1 cellular context compared by ENCODE assay signal in the genomic region with DNA sequence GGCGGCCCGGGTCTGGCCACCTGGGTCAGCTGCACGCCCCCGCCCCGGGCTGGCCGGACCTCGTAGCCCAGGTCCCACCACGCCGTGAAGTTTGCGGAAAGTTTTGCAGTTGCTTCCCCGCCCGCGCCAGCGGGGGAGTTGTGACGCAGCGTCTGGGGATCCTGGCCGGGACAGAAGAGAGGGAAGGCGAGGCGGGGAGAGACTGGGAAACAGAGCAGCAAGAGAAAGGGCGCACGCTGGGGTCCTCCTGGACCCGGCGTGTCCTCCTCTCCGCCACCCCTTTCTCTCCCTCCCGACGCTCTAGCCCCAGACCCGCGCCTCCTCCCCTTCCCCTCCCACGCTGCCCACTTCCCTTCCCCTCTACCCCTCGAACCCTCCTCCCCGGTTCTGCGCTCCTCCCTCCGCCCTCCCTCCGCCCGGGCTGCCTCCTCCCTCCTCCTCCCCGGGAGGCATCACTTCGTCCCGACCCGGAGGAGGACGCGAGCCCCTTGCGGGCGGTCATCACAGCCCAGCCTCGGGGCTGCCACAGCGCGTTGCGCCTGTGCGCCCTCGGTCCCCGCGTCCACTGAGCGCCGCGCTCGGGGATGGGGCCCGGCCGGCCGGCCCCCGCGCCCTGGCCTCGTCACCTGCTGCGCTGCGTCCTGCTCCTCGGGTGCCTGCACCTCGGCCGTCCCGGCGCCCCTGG.
TF ChIP-seq lines count a peak whose summit lies in the region.

A gene with protein sequence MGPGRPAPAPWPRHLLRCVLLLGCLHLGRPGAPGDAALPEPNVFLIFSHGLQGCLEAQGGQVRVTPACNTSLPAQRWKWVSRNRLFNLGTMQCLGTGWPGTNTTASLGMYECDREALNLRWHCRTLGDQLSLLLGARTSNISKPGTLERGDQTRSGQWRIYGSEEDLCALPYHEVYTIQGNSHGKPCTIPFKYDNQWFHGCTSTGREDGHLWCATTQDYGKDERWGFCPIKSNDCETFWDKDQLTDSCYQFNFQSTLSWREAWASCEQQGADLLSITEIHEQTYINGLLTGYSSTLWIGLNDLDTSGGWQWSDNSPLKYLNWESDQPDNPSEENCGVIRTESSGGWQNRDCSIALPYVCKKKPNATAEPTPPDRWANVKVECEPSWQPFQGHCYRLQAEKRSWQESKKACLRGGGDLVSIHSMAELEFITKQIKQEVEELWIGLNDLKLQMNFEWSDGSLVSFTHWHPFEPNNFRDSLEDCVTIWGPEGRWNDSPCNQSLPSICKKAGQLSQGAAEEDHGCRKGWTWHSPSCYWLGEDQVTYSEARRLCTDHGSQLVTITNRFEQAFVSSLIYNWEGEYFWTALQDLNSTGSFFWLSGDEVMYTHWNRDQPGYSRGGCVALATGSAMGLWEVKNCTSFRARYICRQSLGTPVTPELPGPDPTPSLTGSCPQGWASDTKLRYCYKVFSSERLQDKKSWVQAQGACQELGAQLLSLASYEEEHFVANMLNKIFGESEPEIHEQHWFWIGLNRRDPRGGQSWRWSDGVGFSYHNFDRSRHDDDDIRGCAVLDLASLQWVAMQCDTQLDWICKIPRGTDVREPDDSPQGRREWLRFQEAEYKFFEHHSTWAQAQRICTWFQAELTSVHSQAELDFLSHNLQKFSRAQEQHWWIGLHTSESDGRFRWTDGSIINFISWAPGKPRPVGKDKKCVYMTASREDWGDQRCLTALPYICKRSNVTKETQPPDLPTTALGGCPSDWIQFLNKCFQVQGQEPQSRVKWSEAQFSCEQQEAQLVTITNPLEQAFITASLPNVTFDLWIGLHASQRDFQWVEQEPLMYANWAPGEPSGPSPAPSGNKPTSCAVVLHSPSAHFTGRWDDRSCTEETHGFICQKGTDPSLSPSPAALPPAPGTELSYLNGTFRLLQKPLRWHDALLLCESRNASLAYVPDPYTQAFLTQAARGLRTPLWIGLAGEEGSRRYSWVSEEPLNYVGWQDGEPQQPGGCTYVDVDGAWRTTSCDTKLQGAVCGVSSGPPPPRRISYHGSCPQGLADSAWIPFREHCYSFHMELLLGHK (N-terminal part only) (plus strand): TSS at position 452 of the 685 bp plus-strand sequence. CDS start 133 bp downstream, at position 585.

TF ChIP-seq in K562, 482 proteins besides CTCF, POLR2A, EP300 and RAD21 (continued from another document and continues in another):
- TF ChIP-seq, protein P1, sequence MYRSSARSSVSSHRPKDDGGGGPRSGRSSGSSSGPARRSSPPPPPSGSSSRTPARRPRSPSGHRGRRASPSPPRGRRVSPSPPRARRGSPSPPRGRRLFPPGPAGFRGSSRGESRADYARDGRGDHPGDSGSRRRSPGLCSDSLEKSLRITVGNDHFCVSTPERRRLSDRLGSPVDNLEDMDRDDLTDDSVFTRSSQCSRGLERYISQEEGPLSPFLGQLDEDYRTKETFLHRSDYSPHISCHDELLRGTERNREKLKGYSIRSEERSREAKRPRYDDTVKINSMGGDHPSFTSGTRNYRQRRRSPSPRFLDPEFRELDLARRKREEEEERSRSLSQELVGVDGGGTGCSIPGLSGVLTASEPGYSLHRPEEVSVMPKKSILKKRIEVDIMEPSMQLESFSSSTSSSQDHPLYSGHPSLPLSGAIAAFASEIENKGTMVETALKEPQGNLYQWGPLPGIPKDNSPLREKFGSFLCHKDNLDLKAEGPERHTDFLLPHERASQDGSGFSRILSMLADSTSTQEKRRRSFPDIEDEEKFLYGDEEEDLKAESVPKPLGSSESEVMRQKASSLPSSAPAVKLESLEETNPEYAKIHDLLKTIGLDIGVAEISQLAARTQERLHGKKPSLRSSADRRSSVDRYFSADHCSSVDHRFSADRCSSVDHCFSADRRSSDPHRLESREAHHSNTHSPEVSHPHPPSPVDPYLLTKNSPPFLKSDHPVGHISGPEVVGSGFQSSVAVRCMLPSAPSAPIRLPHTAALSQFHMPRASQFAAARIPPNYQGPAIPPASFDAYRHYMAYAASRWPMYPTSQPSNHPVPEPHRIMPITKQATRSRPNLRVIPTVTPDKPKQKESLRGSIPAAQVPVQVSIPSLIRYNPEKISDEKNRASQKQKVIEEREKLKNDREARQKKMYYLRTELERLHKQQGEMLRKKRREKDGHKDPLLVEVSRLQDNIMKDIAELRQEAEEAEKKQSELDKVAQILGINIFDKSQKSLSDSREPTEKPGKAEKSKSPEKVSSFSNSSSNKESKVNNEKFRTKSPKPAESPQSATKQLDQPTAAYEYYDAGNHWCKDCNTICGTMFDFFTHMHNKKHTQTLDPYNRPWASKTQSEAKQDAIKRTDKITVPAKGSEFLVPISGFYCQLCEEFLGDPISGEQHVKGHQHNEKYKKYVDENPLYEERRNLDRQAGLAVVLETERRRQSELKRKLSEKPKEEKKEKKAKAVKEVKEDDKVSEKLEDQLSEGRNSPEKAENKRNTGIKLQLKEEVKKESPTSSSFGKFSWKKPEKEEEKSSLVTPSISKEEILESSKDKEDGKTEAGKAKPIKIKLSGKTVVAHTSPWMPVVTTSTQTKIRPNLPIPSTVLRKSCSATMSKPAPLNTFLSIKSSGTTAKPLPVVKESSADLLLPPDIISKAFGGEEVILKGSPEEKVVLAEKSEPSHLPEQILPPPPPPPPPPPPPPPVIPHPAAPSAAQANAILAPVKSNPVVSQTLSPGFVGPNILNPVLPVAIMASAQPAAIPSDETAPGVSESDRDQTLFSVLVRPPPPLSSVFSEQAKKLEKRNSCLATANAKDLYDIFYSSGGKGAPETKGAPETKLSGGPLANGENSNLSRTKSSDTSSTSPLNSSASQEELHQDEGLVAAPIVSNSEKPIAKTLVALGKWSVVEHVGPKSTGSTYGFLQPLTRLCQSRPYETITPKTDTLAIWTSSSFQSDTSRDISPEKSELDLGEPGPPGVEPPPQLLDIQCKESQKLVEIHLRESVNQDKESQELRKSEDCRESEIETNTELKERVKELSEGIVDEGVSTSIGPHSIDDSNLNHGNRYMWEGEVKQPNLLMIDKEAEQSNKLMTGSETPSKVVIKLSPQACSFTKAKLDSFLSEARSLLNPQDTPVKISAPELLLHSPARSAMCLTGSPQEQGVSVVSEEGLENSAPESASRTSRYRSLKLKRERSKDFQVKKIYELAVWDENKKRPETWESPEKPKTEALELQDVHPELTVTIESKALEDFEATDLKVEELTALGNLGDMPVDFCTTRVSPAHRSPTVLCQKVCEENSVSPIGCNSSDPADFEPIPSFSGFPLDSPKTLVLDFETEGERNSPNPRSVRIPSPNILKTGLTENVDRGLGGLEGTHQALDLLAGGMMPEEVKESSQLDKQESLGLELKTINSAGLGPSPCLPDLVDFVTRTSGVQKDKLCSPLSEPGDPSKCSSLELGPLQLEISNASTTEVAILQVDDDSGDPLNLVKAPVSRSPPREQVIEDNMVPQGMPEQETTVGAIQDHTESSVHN (IDR thresholded peaks at IDR 0.05; ENCODE audit: borderline replicate concordance in 1 of 2, low read depth in 1 of 2), result no peak
- TF ChIP-seq PTRF (tag; IDR thresholded peaks at IDR 0.05), result no peak
- TF ChIP-seq MYBL2 (IDR thresholded peaks at IDR 0.05; ENCODE audit: low read depth), result no peak
- no peak for TF ChIP-seq MYBL2 (CRISPR knock-in tag; IDR thresholded peaks at IDR 0.05; ENCODE audit: borderline replicate concordance)
- TF ChIP-seq, protein P2, sequence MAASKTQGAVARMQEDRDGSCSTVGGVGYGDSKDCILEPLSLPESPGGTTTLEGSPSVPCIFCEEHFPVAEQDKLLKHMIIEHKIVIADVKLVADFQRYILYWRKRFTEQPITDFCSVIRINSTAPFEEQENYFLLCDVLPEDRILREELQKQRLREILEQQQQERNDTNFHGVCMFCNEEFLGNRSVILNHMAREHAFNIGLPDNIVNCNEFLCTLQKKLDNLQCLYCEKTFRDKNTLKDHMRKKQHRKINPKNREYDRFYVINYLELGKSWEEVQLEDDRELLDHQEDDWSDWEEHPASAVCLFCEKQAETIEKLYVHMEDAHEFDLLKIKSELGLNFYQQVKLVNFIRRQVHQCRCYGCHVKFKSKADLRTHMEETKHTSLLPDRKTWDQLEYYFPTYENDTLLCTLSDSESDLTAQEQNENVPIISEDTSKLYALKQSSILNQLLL (CRISPR knock-in tag; IDR thresholded peaks at IDR 0.05; ENCODE audit: borderline replicate concordance), result no peak
- no peak for TF ChIP-seq ZNF324 (CRISPR knock-in tag; IDR thresholded peaks at IDR 0.05)
- TF ChIP-seq RAD51 (IDR thresholded peaks at IDR 0.05; ENCODE audit: borderline replicate concordance, low read depth), result no peak
- no peak for TF ChIP-seq JUNB (CRISPR knock-in tag; conservative IDR thresholded peaks at IDR 0.05)
- peak; percentile 82 for TF ChIP-seq EGR1 (conservative IDR thresholded peaks at IDR 0.05)
- TF ChIP-seq SRSF3 (IDR thresholded peaks at IDR 0.05; ENCODE audit: insufficient read depth, low read length), result no peak
- no peak for TF ChIP-seq CEBPB (tag; IDR thresholded peaks at IDR 0.05)
- peak in 1 of 2 experiments; percentile 71; a peak in 3 of 4 replicates for TF ChIP-seq MAZ (CRISPR knock-in tag; conservative IDR thresholded peaks at IDR 0.05 in 1 of 2, IDR thresholded peaks at IDR 0.05 in 1 of 2)
- TF ChIP-seq ZNF12 (CRISPR knock-in tag; IDR thresholded peaks at IDR 0.05), result 0 out of 2 replicates have a peak, but pooled peaks have one; percentile 35
- TF ChIP-seq, protein P3, sequence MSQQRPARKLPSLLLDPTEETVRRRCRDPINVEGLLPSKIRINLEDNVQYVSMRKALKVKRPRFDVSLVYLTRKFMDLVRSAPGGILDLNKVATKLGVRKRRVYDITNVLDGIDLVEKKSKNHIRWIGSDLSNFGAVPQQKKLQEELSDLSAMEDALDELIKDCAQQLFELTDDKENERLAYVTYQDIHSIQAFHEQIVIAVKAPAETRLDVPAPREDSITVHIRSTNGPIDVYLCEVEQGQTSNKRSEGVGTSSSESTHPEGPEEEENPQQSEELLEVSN (IDR thresholded peaks at IDR 0.05; ENCODE audit: borderline replicate concordance in 1 of 2, extremely low read depth in 1 of 2, insufficient read depth in 1 of 2, insufficient read length in 1 of 2, low read depth in 1 of 2, low read length in 1 of 2, poor library complexity in 1 of 2, severe bottlenecking in 1 of 2), result peak in 1 of 2 experiments; percentile 5
- TF ChIP-seq HDAC8 (tag; IDR thresholded peaks at IDR 0.05), result no peak
- TF ChIP-seq, protein P4, sequence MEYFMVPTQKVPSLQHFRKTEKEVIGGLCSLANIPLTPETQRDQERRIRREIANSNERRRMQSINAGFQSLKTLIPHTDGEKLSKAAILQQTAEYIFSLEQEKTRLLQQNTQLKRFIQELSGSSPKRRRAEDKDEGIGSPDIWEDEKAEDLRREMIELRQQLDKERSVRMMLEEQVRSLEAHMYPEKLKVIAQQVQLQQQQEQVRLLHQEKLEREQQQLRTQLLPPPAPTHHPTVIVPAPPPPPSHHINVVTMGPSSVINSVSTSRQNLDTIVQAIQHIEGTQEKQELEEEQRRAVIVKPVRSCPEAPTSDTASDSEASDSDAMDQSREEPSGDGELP (CRISPR knock-in tag; IDR thresholded peaks at IDR 0.05; ENCODE audit: borderline replicate concordance), result peak; percentile 48; the same call in 1 of the 2 replicates
- no peak for TF ChIP-seq TCFL5 (CRISPR knock-in tag; conservative IDR thresholded peaks at IDR 0.05)
- TF ChIP-seq ZNF780A (CRISPR knock-in tag; IDR thresholded peaks at IDR 0.05), result no peak
- TF ChIP-seq, protein P5, sequence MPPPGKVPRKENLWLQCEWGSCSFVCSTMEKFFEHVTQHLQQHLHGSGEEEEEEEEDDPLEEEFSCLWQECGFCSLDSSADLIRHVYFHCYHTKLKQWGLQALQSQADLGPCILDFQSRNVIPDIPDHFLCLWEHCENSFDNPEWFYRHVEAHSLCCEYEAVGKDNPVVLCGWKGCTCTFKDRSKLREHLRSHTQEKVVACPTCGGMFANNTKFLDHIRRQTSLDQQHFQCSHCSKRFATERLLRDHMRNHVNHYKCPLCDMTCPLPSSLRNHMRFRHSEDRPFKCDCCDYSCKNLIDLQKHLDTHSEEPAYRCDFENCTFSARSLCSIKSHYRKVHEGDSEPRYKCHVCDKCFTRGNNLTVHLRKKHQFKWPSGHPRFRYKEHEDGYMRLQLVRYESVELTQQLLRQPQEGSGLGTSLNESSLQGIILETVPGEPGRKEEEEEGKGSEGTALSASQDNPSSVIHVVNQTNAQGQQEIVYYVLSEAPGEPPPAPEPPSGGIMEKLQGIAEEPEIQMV (tag; conservative IDR thresholded peaks at IDR 0.05; ENCODE audit: low read depth), result no peak
- no peak for TF ChIP-seq ZNF146 (CRISPR knock-in tag; IDR thresholded peaks at IDR 0.05; ENCODE audit: unreplicated experiment)
- no peak for TF ChIP-seq JUN (IDR thresholded peaks at IDR 0.05; ENCODE audit: borderline replicate concordance, low read depth, low read length)
- TF ChIP-seq JUN (CRISPR knock-in tag; IDR thresholded peaks at IDR 0.05; ENCODE audit: borderline replicate concordance), result no peak
- TF ChIP-seq PHF20 (IDR thresholded peaks at IDR 0.05; ENCODE audit: partially characterized antibody), result no peak
- peak in 1 of 2 experiments; percentile 16; a peak in 1 of 4 replicates for TF ChIP-seq HDAC1 (IDR thresholded peaks at IDR 0.05)
- TF ChIP-seq, protein P6, sequence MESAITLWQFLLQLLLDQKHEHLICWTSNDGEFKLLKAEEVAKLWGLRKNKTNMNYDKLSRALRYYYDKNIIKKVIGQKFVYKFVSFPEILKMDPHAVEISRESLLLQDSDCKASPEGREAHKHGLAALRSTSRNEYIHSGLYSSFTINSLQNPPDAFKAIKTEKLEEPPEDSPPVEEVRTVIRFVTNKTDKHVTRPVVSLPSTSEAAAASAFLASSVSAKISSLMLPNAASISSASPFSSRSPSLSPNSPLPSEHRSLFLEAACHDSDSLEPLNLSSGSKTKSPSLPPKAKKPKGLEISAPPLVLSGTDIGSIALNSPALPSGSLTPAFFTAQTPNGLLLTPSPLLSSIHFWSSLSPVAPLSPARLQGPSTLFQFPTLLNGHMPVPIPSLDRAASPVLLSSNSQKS (CRISPR knock-in tag; IDR thresholded peaks at IDR 0.05), result no peak
- no peak for TF ChIP-seq TAF7 (tag; IDR thresholded peaks at IDR 0.05)
- TF ChIP-seq, protein P7, sequence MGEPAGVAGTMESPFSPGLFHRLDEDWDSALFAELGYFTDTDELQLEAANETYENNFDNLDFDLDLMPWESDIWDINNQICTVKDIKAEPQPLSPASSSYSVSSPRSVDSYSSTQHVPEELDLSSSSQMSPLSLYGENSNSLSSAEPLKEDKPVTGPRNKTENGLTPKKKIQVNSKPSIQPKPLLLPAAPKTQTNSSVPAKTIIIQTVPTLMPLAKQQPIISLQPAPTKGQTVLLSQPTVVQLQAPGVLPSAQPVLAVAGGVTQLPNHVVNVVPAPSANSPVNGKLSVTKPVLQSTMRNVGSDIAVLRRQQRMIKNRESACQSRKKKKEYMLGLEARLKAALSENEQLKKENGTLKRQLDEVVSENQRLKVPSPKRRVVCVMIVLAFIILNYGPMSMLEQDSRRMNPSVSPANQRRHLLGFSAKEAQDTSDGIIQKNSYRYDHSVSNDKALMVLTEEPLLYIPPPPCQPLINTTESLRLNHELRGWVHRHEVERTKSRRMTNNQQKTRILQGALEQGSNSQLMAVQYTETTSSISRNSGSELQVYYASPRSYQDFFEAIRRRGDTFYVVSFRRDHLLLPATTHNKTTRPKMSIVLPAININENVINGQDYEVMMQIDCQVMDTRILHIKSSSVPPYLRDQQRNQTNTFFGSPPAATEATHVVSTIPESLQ (CRISPR knock-in tag; IDR thresholded peaks at IDR 0.05), result no peak
- TF ChIP-seq SMAD4 (CRISPR knock-in tag; conservative IDR thresholded peaks at IDR 0.05), result no peak
- TF ChIP-seq, protein P8, sequence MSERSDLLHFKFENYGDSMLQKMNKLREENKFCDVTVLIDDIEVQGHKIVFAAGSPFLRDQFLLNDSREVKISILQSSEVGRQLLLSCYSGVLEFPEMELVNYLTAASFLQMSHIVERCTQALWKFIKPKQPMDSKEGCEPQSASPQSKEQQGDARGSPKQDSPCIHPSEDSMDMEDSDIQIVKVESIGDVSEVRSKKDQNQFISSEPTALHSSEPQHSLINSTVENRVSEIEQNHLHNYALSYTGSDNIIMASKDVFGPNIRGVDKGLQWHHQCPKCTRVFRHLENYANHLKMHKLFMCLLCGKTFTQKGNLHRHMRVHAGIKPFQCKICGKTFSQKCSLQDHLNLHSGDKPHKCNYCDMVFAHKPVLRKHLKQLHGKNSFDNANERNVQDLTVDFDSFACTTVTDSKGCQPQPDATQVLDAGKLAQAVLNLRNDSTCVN (CRISPR knock-in tag; IDR thresholded peaks at IDR 0.05), result no peak
- TF ChIP-seq STAT5B (CRISPR knock-in tag; IDR thresholded peaks at IDR 0.05), result no peak
- no peak for TF ChIP-seq SMARCB1 (IDR thresholded peaks at IDR 0.05; ENCODE audit: insufficient read length, low read depth)
- peak; percentile 44; the same call in 1 of the 2 replicates for TF ChIP-seq CREM (IDR thresholded peaks at IDR 0.05; ENCODE audit: low read depth)
